14 cellular contexts compared by ENCODE assay signal in genomic region chr9:73577867-73578266, GRCh38.
DNase-seq lines count a peak whose midpoint lies in the region; ATAC-seq and TF ChIP-seq lines count a peak whose summit lies in the region.
"Had no signal": no experiment of that assay in that cellular context is flagged by ENCODE, and none has a peak within 500 bp of the region (broad histone marks: within the 10 kb centered on the region; RNA-seq: fewer than 3 reads in every experiment).

No MANE protein-coding gene starts in this region.

- H3K36me3 ChIP-seq in heart right ventricle, result no peaks in the 10 kb centered on the region
- H3K36me3 ChIP-seq: thoracic aorta had no signal

- peak; percentile 29 to 98 (median 84) for DNase-seq in NCI-H1417 (lab: John Stamatoyannopoulos, UW)
- DNase-seq in NCI-H1417 treated with DMSO at 0.1 percent for 48 hours (lab: John Stamatoyannopoulos, UW), result no peak
- peak; percentile 89 for DNase-seq in NCI-H748 (lab: John Stamatoyannopoulos, UW; ENCODE audit: unreplicated experiment)
- DNase-seq in epithelial cell of esophagus (ENCODE audit: low read depth), result peak; percentile 71
- DNase-seq in renal cortical epithelial cell (ENCODE audit: low read depth), result peak; percentile 30
- no peak for DNase-seq in GM13976 (ENCODE audit: low spot score)
- no peak for DNase-seq in heart right ventricle
- DNase-seq: immature natural killer cell, naive B cell, NCI-H1694 had no signal

- H3K9me3 ChIP-seq in heart right ventricle, result no peaks in the 10 kb centered on the region
- H3K9me3 ChIP-seq: thoracic aorta had no signal

- intact Hi-C loops in heart right ventricle (cut with DNase I), result no loop called here

- no peaks in the 10 kb centered on the region for H3K27me3 ChIP-seq in heart right ventricle

- in situ Hi-C loops in GM13976 (cut with MboI; ENCODE audit: low sequenced_read_pairs, unreplicated experiment), result no loop called here

- ATAC-seq in GM19463 (IDR thresholded peaks at IDR 0.05; ENCODE audit: unreplicated experiment) (no peak), heart right ventricle (no peak)
- ATAC-seq: WTC11 had no signal

- no peak for TF ChIP-seq CTCF in epithelial cell of esophagus (IDR thresholded peaks at IDR 0.05; ENCODE audit: insufficient read depth, low read depth, low read length, missing control alignments)
- no peak for TF ChIP-seq CTCF in GM13976 (IDR thresholded peaks at IDR 0.05; ENCODE audit: borderline replicate concordance, control extremely low read depth, extremely low read depth, insufficient read depth, missing control alignments)
- TF ChIP-seq CTCF in heart right ventricle (IDR thresholded peaks at IDR 0.05), result no peak

- H3K4me3 ChIP-seq in epithelial cell of esophagus (ENCODE audit: low read length) (no peak overlapping the region), heart right ventricle (no peak overlapping the region)
- H3K4me3 ChIP-seq: thoracic aorta had no signal

- WGBS in heart right ventricle, 2 donors, result 47 to 54% methylated on average over 3 of the region's 3 CpGs

- H3K27ac ChIP-seq in heart right ventricle, result no peak overlapping the region
- H3K27ac ChIP-seq: epithelial cell of prostate, thoracic aorta had no signal

- H3K4me1 ChIP-seq in heart right ventricle, result no peaks in the 10 kb centered on the region

Comparison
In these comparisons a context has a peak if more than half of its experiments do, and no peak if none do; other contexts are left out.
1. DNase-seq: peak in NCI-H1417 (3 of 3), NCI-H748 (single experiment), epithelial cell of esophagus (single experiment) and renal cortical epithelial cell (single experiment); none in NCI-H1417 treated with DMSO at 0.1 percent for 48 hours (single experiment), GM13976 (single experiment) and heart right ventricle (0 of 2).